ENCODE assay signal across 5 cellular contexts in genomic region chr1:11162752-11163151, GRCh38. TPM values are rescaled to one million over a fixed set of nuclear protein-coding genes. Genes with fewer than 3 reads are reported as not detected.
"Had no signal": no experiment of that assay in that cellular context is flagged by ENCODE, and none has a peak within 500 bp of the region (broad histone marks: within the 10 kb centered on the region; RNA-seq: fewer than 3 reads in every experiment).

No MANE protein-coding gene starts in this region.

RNA-seq across cellular contexts. Expression of gene ANGPTL7, which starts 26.4 kb away (rescaled TPM):
- total RNA-seq: HepG2, HT-29, HT1080 had no signal
- polyA plus RNA-seq: HepG2, IgD-negative memory B cell, IMR-90 had no signal
